10 cellular contexts compared by ENCODE assay signal in the genomic region with DNA sequence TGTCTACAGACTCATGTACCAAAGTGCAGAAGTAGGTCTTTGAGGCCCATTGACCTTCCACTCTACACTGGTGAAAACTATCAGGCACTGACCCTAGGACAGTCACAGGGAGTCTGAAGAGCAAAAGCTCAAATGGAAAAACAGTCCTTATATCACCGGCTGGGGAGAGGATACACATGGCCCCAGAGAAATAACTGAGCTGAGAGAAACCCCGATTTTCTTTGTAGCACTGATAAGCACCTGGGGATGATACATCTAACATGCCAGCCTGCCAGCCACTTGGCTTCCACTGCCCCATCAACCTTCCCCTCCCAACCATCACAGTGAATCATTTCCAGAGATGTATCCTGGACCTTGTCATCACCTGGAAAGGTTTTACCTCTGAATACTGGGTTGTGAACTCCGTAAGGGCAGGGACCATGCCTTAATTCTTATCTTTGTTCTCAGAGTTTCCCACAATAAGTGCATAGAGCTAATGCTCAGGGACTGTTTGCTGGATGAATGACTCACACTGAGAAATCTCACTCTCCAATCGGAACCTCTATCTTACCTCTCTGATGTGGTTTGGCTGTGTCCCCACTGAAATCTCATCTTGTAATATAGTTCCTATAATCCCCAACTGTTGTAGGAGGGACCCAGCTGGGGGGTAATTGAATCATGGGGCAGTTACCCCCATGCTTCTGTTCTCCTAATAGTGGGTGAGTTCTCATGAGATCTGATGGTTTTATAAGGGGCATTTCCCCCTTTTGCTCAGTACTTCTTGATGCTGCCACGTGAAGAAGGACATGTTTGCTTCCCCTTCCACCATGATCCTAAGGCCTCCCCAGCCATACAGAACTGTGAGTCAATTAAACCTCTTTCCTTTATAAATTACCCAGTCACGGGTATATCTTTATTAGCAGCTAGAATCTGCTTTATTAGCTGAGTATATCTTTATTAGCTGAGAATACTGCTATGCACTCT. TPM values are rescaled to one million over a fixed set of nuclear protein-coding genes. Genes with fewer than 3 reads are reported as not detected.
DNase-seq lines count a peak whose midpoint lies in the region; ATAC-seq, FAIRE-seq and TF ChIP-seq lines count a peak whose summit lies in the region.
"Had no signal": no experiment of that assay in that cellular context is flagged by ENCODE, and none has a peak within 500 bp of the region (broad histone marks: within the 10 kb centered on the region; RNA-seq: fewer than 3 reads in every experiment).

No MANE protein-coding gene starts in this region.

- intact Hi-C loops in posterior cingulate gyrus (cut with DNase I): no loop called here

- DNase-seq in A549 (ENCODE audit: low read depth in 1 of 2, low spot score in 1 of 2): peak; percentile 54 to 66
- DNase-seq in HTR-8/SVneo (ENCODE audit: insufficient read length, low spot score): peak; percentile 28
- peak; percentile 83 for DNase-seq in epithelial cell of esophagus (ENCODE audit: low read depth)
- no peak for DNase-seq in occipital lobe (lab: John Stamatoyannopoulos, UW)
- no peak for DNase-seq in posterior cingulate gyrus
- no peak for DNase-seq in ecto neural progenitor cell (ENCODE audit: low spot score)
- DNase-seq: CD4-positive, CD25-positive, alpha-beta regulatory T cell; NCI-H774 had no signal

- POLR2A ChIA-PET in A549 (lab: Yijun Ruan, JAX): interaction anchor here (0.8 to 1.0 kb wide), 2 partner anchors 13 to 187 kb away, joined by 3 to 5 read pairs; no protein-coding TSS in a partner anchor

- 9% methylated on average over 6 of the region's 6 CpGs for WGBS in A549 (ENCODE audit: missing lambda C conversion rate)

- peak overlapping the region; percentile 53 for H3K4me2 ChIP-seq in A549

- TF ChIP-seq RAD21 in A549 (conservative IDR thresholded peaks at IDR 0.05 in 1 of 2, IDR thresholded peaks at IDR 0.05 in 1 of 2): no peak

- TF ChIP-seq POLR2A in A549 (IDR thresholded peaks at IDR 0.05; ENCODE audit: low read length): no peak

- H3K4me3 ChIP-seq in A549 (no peak overlapping the region), epithelial cell of esophagus (ENCODE audit: low read length) (no peak overlapping the region)

- TF ChIP-seq CTCF in A549 (IDR thresholded peaks at IDR 0.05) (no peak), epithelial cell of esophagus (IDR thresholded peaks at IDR 0.05; ENCODE audit: insufficient read depth, low read depth, low read length, missing control alignments) (no peak)

- peak overlapping the region; percentile 37 to 76; a peak in 5 of 6 replicates for H3K27ac ChIP-seq in A549

- CTCF ChIA-PET in A549 (lab: Yijun Ruan, JAX): interaction anchor here (0.6 to 2.3 kb wide), 4 partner anchors 20 to 89 kb away, joined by 3 to 12 read pairs (median 4); no protein-coding TSS in a partner anchor

- ATAC-seq in A549 (peak; percentile 84 to 87), GM19452 (IDR thresholded peaks at IDR 0.05; ENCODE audit: unreplicated experiment) (peak; percentile 72), GM18498 (IDR thresholded peaks at IDR 0.05; ENCODE audit: unreplicated experiment) (no peak)

- peak in 1 of 2 experiments; percentile 74; a peak in 1 of 5 replicates for TF ChIP-seq EP300 in A549 (IDR thresholded peaks at IDR 0.05)

- H3K9me3 ChIP-seq in A549: no peaks in the 10 kb centered on the region

- peaks cover 58% of the 10 kb centered on the region for H3K4me1 ChIP-seq in A549

- FAIRE-seq in A549 (lab: Jason Lieb, UNC) (no peak), HTR-8/SVneo (lab: Jason Lieb, UNC) (no peak)

TF ChIP-seq in A549, 52 proteins besides CTCF, POLR2A, EP300 and RAD21 (continues in another document):
- TF ChIP-seq KDM1A (IDR thresholded peaks at IDR 0.05; ENCODE audit: low read depth) (no peak), EHMT2 (IDR thresholded peaks at IDR 0.05; ENCODE audit: low read depth) (no peak), RARB (CRISPR knock-in tag; IDR thresholded peaks at IDR 0.05) (no peak), CBX2 (IDR thresholded peaks at IDR 0.05; ENCODE audit: borderline replicate concordance, low read depth) (no peak), GATA3 (IDR thresholded peaks at IDR 0.05; ENCODE audit: borderline replicate concordance) (peak; percentile 31; the same call in 1 of the 2 replicates), ZC3H11A (IDR thresholded peaks at IDR 0.05) (no peak), ELK1 (IDR thresholded peaks at IDR 0.05; ENCODE audit: low read depth, low read length) (no peak), JUN (IDR thresholded peaks at IDR 0.05) (peak in 1 of 2 experiments; percentile 75; a peak in 2 of 5 replicates), JUNB (IDR thresholded peaks at IDR 0.05) (peak; percentile 82; the same call in 1 of the 2 replicates), TP53 (CRISPR knock-in tag; IDR thresholded peaks at IDR 0.05) (no peak), ZNF302 (CRISPR knock-in tag; IDR thresholded peaks at IDR 0.05) (no peak), NFE2L2 (conservative IDR thresholded peaks at IDR 0.05; ENCODE audit: low read length) (no peak), TFCP2L1 (CRISPR knock-in tag; IDR thresholded peaks at IDR 0.05) (no peak), FOXS1 (CRISPR knock-in tag; IDR thresholded peaks at IDR 0.05) (no peak), KDM5A (IDR thresholded peaks at IDR 0.05) (no peak), HMGXB4 (CRISPR knock-in tag; IDR thresholded peaks at IDR 0.05; ENCODE audit: borderline replicate concordance) (no peak), HOXB13 (CRISPR knock-in tag; IDR thresholded peaks at IDR 0.05; ENCODE audit: low read depth) (no peak), HEYL (CRISPR knock-in tag; IDR thresholded peaks at IDR 0.05) (no peak), EHF (CRISPR knock-in tag; IDR thresholded peaks at IDR 0.05) (no peak), POLR2AphosphoS2 (conservative IDR thresholded peaks at IDR 0.05; ENCODE audit: low read length) (no peak), CEBPB (IDR thresholded peaks at IDR 0.05) (no peak), ZFP36 (IDR thresholded peaks at IDR 0.05; ENCODE audit: borderline replicate concordance, partially characterized antibody) (no peak), USF2 (IDR thresholded peaks at IDR 0.05) (no peak), FOSB (CRISPR knock-in tag; IDR thresholded peaks at IDR 0.05) (no peak), MAFK (IDR thresholded peaks at IDR 0.05; ENCODE audit: partially characterized antibody) (no peak), ZSCAN20 (CRISPR knock-in tag; IDR thresholded peaks at IDR 0.05) (no peak), SREBF2 (IDR thresholded peaks at IDR 0.05) (no peak), CHD2 (IDR thresholded peaks at IDR 0.05; ENCODE audit: low read length, partially characterized antibody) (no peak)
- TF ChIP-seq, protein P1, sequence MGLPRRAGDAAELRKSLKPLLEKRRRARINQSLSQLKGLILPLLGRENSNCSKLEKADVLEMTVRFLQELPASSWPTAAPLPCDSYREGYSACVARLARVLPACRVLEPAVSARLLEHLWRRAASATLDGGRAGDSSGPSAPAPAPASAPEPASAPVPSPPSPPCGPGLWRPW (IDR thresholded peaks at IDR 0.05): no peak
- TF ChIP-seq, protein P2, sequence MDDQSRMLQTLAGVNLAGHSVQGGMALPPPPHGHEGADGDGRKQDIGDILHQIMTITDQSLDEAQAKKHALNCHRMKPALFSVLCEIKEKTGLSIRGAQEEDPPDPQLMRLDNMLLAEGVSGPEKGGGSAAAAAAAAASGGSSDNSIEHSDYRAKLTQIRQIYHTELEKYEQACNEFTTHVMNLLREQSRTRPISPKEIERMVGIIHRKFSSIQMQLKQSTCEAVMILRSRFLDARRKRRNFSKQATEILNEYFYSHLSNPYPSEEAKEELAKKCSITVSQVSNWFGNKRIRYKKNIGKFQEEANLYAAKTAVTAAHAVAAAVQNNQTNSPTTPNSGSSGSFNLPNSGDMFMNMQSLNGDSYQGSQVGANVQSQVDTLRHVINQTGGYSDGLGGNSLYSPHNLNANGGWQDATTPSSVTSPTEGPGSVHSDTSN (IDR thresholded peaks at IDR 0.05): no peak

RNA-seq across cellular contexts. Expression of gene EVA1A, which starts 37.1 kb away (rescaled TPM):
- polyA plus RNA-seq in A549 (2011; rRNA removed) (2.5 TPM in 2 replicates), A549 (2017; fragmentation: RNase III; extraction: RNeasy Plus Mini Kit Qiagen cat#74134 plus additional on column Dnase treatment) (13.5 to 19.0 TPM (median 16.1 TPM) in 3 replicates)
- 4.1 and 5.0 TPM in 2 replicates for polyA plus RNA-seq in A549 (2012; cell fraction: cytosol; rRNA removed)
- polyA plus RNA-seq in A549 (2012; cell fraction: nucleus; rRNA removed): 4.4 and 5.9 TPM in 2 replicates
- polyA minus RNA-seq in A549 (2011; rRNA and poly(A)+ RNA removed): 3.5 and 4.0 TPM in 2 replicates
- 1.1 TPM for total RNA-seq in occipital lobe
- total RNA-seq: CD4-positive, CD25-positive, alpha-beta regulatory T cell had no signal
- polyA plus RNA-seq: CD4-positive, CD25-positive, alpha-beta regulatory T cell had no signal

Comparison
In these comparisons a context has a peak if more than half of its experiments do, and no peak if none do; other contexts are left out.
1. DNase-seq: peak in A549 (2 of 2), HTR-8/SVneo (single experiment) and epithelial cell of esophagus (single experiment); none in occipital lobe (single experiment), posterior cingulate gyrus (0 of 10) and ecto neural progenitor cell (single experiment).